ENCODE assay signal across 25 cellular contexts in genomic region chr11:34443136-34443535, GRCh38. TPM values are rescaled to one million over a fixed set of nuclear protein-coding genes. Genes with fewer than 3 reads are reported as not detected.
"Had no signal": no experiment of that assay in that cellular context is flagged by ENCODE, and none has a peak within 500 bp of the region (broad histone marks: within the 10 kb centered on the region; RNA-seq: fewer than 3 reads in every experiment).

No MANE protein-coding gene starts in this region.

- H3K4me1 ChIP-seq: breast epithelium had no signal

- H3K9me3 ChIP-seq: breast epithelium, colonic mucosa, esophagus muscularis mucosa, gastrocnemius medialis, right lobe of liver, upper lobe of left lung had no signal

- H3K4me2 ChIP-seq: smooth muscle cell had no signal

- H3K4me3 ChIP-seq: breast epithelium, colonic mucosa, dorsolateral prefrontal cortex, esophagus muscularis mucosa, gastrocnemius medialis, right lobe of liver, smooth muscle cell, upper lobe of left lung had no signal

- H3K36me3 ChIP-seq: breast epithelium, colonic mucosa, gastrocnemius medialis, right lobe of liver had no signal

- ATAC-seq: activated CD4-positive, alpha-beta T cell treated with anti-CD3 and anti-CD28 coated beads for 36 hours; activated T-helper 17 cell treated with anti-CD3 and anti-CD28 coated beads, Interleukin-2, amount 50 U/mL, for 72 hours; effector memory CD8-positive, alpha-beta T cell; gastrocnemius medialis; right lobe of liver had no signal

- H3K27me3 Mint-ChIP-seq: activated CD4-positive, alpha-beta T cell treated with anti-CD3 and anti-CD28 coated beads for 36 hours; activated naive CD8-positive, alpha-beta T cell treated with anti-CD3 and anti-CD28 coated beads for 36 hours; activated T-cell treated with anti-CD3 and anti-CD28 coated beads, Interleukin-2, amount 50 U/mL, for 24 hours; activated T-helper 17 cell treated with anti-CD3 and anti-CD28 coated beads, Interleukin-2, amount 50 U/mL, for 72 hours; central memory CD8-positive, alpha-beta T cell; effector memory CD8-positive, alpha-beta T cell had no signal

- DNase-seq: activated CD4-positive, alpha-beta T cell treated with anti-CD3 and anti-CD28 coated beads for 36 hours; activated CD4-positive, alpha-beta T cell treated with anti-CD3 and anti-CD28 coated beads, Interleukin-2, amount 50 U/mL, for 4 hours; activated CD8-positive, alpha-beta memory T cell treated with anti-CD3 and anti-CD28 coated beads for 24 hours; activated CD8-positive, alpha-beta memory T cell treated with anti-CD3 and anti-CD28 coated beads, Interleukin-2, amount 50 U/mL, for 4 hours; activated naive CD8-positive, alpha-beta T cell treated with anti-CD3 and anti-CD28 coated beads for 36 hours; activated T-cell treated with anti-CD3 and anti-CD28 coated beads, Interleukin-2, amount 50 U/mL, for 24 hours; amniotic stem cell; colonic mucosa; dorsolateral prefrontal cortex; effector memory CD8-positive, alpha-beta T cell; gastrocnemius medialis; hypothalamus; nephron progenitor cell; occipital lobe; right lobe of liver; stimulated activated CD4-positive, alpha-beta T cell treated with anti-CD3 and anti-CD28 coated beads, Interleukin-2, amount 100 ng/mL, for 48 hours; stimulated activated CD8-positive, alpha-beta memory T cell treated with anti-CD3 and anti-CD28 coated beads, Interleukin-4, amount 100 ng/mL, for 48 hours; stimulated activated naive CD4-positive, alpha-beta T cell treated with Interleukin-2 at 50 U/mL for 16 hours; T-helper 9 cell; upper lobe of left lung had no signal

- H3K27ac ChIP-seq: colonic mucosa, dorsolateral prefrontal cortex, esophagus muscularis mucosa, gastrocnemius medialis, right lobe of liver had no signal

- H3K27ac Mint-ChIP-seq: activated CD4-positive, alpha-beta T cell treated with anti-CD3 and anti-CD28 coated beads for 36 hours; activated naive CD8-positive, alpha-beta T cell treated with anti-CD3 and anti-CD28 coated beads for 36 hours; activated T-cell treated with anti-CD3 and anti-CD28 coated beads, Interleukin-2, amount 50 U/mL, for 24 hours; activated T-helper 17 cell treated with anti-CD3 and anti-CD28 coated beads, Interleukin-2, amount 50 U/mL, for 72 hours; nephron progenitor cell had no signal

- H3K4me3 Mint-ChIP-seq: activated CD4-positive, alpha-beta T cell treated with anti-CD3 and anti-CD28 coated beads for 36 hours; activated naive CD8-positive, alpha-beta T cell treated with anti-CD3 and anti-CD28 coated beads for 36 hours; activated T-cell treated with anti-CD3 and anti-CD28 coated beads, Interleukin-2, amount 50 U/mL, for 24 hours; activated T-helper 17 cell treated with anti-CD3 and anti-CD28 coated beads, Interleukin-2, amount 50 U/mL, for 72 hours; central memory CD8-positive, alpha-beta T cell; effector memory CD8-positive, alpha-beta T cell; nephron progenitor cell had no signal

- H3K27me3 ChIP-seq: breast epithelium, colonic mucosa, esophagus muscularis mucosa, gastrocnemius medialis, right lobe of liver, upper lobe of left lung had no signal

- H3K9me3 Mint-ChIP-seq: activated naive CD8-positive, alpha-beta T cell treated with anti-CD3 and anti-CD28 coated beads for 36 hours; activated T-cell treated with anti-CD3 and anti-CD28 coated beads, Interleukin-2, amount 50 U/mL, for 24 hours; activated T-helper 17 cell treated with anti-CD3 and anti-CD28 coated beads, Interleukin-2, amount 50 U/mL, for 72 hours; central memory CD8-positive, alpha-beta T cell; effector memory CD8-positive, alpha-beta T cell had no signal

RNA-seq across cellular contexts. Expression of gene CAT, which starts 4.4 kb away (rescaled TPM):
- total RNA-seq: smooth muscle cell had no signal
- polyA plus RNA-seq: smooth muscle cell had no signal
